Comparison of ENCODE assay signal across 8 cellular contexts in the genomic region with DNA sequence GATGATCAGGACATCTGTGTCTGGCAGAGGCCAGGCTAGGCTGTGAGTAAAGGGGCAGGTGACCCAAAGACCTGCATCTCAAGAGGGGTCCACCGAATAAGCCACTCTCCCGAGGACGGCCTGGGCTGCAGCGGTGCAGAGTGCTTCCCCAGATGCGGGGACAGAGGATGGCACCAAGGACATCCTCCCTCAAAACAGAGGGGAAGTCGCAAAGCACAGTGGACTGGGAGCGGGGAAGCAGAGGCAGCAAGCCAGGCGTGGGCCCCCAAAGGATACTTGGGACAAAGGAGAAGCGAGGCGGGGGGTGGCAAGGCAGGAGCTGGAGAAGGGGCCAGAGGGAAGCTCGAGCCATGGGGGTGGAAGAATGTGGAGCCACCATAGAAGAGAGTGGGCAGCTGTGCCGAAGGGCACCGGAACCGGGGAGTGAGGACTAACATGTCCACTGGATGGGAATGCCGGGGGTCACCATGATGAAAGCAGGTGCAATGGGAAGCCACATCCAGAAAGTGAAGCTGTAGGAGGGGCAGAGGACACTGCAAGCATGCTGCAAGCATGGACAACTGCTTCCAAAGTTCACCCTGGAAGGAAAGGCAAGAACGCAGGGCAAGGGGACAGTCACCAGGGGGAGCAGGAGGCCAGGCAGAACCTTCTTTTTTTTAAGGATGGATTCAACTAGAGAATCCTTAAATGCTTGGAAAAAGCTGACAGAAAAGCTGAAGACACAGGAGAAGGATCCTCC.
DNase-seq lines count a peak whose midpoint lies in the region; ATAC-seq and TF ChIP-seq lines count a peak whose summit lies in the region.

No MANE protein-coding gene starts in this region.

- H3K4me3 Mint-ChIP-seq in activated CD8-positive, alpha-beta T cell treated with anti-CD3 and anti-CD28 coated beads for 36 hours: no peak overlapping the region

- no peaks in the 10 kb centered on the region for H3K79me2 ChIP-seq in hepatocyte

- intact Hi-C loops in activated CD8-positive, alpha-beta T cell treated with anti-CD3 and anti-CD28 coated beads for 36 hours (cut with micrococcal nuclease): no loop called here

- no peak overlapping the region for H3K27ac ChIP-seq in hepatocyte

- no peaks in the 10 kb centered on the region for H3K27me3 ChIP-seq in hepatocyte

- 97% methylated on average over 16 of the region's 16 CpGs for WGBS in hepatocyte (ENCODE audit: low lambda C conversion rate, missing lambda C conversion rate)

- no peaks in the 10 kb centered on the region for H3K9me3 Mint-ChIP-seq in activated CD8-positive, alpha-beta T cell treated with anti-CD3 and anti-CD28 coated beads for 36 hours

- H2AFZ ChIP-seq in hepatocyte: no peak overlapping the region

- no peaks in the 10 kb centered on the region for H3K27me3 Mint-ChIP-seq in activated CD8-positive, alpha-beta T cell treated with anti-CD3 and anti-CD28 coated beads for 36 hours

- H3K4me2 ChIP-seq in hepatocyte: no peak overlapping the region

- CTCF ChIA-PET in activated CD8-positive, alpha-beta T cell treated with anti-CD3 and anti-CD28 coated beads for 36 hours (lab: Charles Lee): interaction anchor here (1.0 to 6.6 kb wide), 6 partner anchors 8 to 35 kb away, joined by 3 to 33 read pairs (median 3); no protein-coding TSS in a partner anchor

- peaks cover 2% of the 10 kb centered on the region for H3K36me3 Mint-ChIP-seq in activated CD8-positive, alpha-beta T cell treated with anti-CD3 and anti-CD28 coated beads for 36 hours (ENCODE audit: low read depth)

- H3K27ac Mint-ChIP-seq in activated CD8-positive, alpha-beta T cell treated with anti-CD3 and anti-CD28 coated beads for 36 hours: no peak overlapping the region

- no peaks in the 10 kb centered on the region for H3K36me3 ChIP-seq in hepatocyte (replicated peaks; ENCODE audit: insufficient read depth, low read depth)

- POLR2A ChIA-PET in activated CD8-positive, alpha-beta T cell treated with anti-CD3 and anti-CD28 coated beads for 36 hours (lab: Charles Lee): interaction anchor here (1.0 to 3.0 kb wide), 3 partner anchors 9 to 32 kb away, joined by 5 to 9 read pairs (median 5); no protein-coding TSS in a partner anchor

- DNase-seq in AG08396 (ENCODE audit: low spot score) (peak; percentile 71), GM20000 (ENCODE audit: low spot score) (no peak), hepatocyte (ENCODE audit: low spot score) (peak; percentile 35), cerebellar nuclear complex (lab: John Stamatoyannopoulos, UW) (no peak), foreskin melanocyte (no peak)
- peak; percentile 28 for DNase-seq in activated CD8-positive, alpha-beta T cell treated with anti-CD3 and anti-CD28 coated beads for 36 hours

- H3K4me3 ChIP-seq in hepatocyte: no peak overlapping the region

- TF ChIP-seq CTCF in GM20000 (IDR thresholded peaks at IDR 0.05; ENCODE audit: extremely low read depth, missing control alignments): peak; percentile 46
- TF ChIP-seq CTCF in activated CD8-positive, alpha-beta T cell treated with anti-CD3 and anti-CD28 coated beads for 36 hours (IDR thresholded peaks at IDR 0.05): no peak
- peak; percentile 45 for TF ChIP-seq CTCF in hepatocyte (IDR thresholded peaks at IDR 0.05; ENCODE audit: poor library complexity)

- no peaks in the 10 kb centered on the region for H3K9me3 ChIP-seq in hepatocyte (ENCODE audit: low read depth)

- H3K9me2 ChIP-seq in hepatocyte (replicated peaks; ENCODE audit: insufficient read depth): no peaks in the 10 kb centered on the region

- H3K4me1 ChIP-seq in hepatocyte (ENCODE audit: insufficient read depth): no peaks in the 10 kb centered on the region

- peaks cover 25% of the 10 kb centered on the region for H3K4me1 Mint-ChIP-seq in activated CD8-positive, alpha-beta T cell treated with anti-CD3 and anti-CD28 coated beads for 36 hours (ENCODE audit: low read depth)

- no peaks in the 10 kb centered on the region for H4K20me1 ChIP-seq in hepatocyte (ENCODE audit: insufficient read depth, poor library complexity, severe bottlenecking)

- ATAC-seq in activated CD8-positive, alpha-beta T cell treated with anti-CD3 and anti-CD28 coated beads for 36 hours: no peak
- ATAC-seq in HG03521 (IDR thresholded peaks at IDR 0.05; ENCODE audit: unreplicated experiment) (no peak), GM18519 (IDR thresholded peaks at IDR 0.05; ENCODE audit: low FRiP score, unreplicated experiment) (no peak)

Comparison
In these comparisons a context has a peak if more than half of its experiments do, and no peak if none do; other contexts are left out.
1. DNase-seq: peak in AG08396 (single experiment), activated CD8-positive, alpha-beta T cell treated with anti-CD3 and anti-CD28 coated beads for 36 hours (single experiment) and hepatocyte (single experiment); none in GM20000 (single experiment), cerebellar nuclear complex (0 of 2) and foreskin melanocyte (single experiment).